In genomic region chr17:58710948-58711552, GRCh38 we compare ENCODE assay signal across 1 cellular context.
TF ChIP-seq lines count a peak whose summit lies in the region.

No MANE protein-coding gene starts in this region.

TF ChIP-seq in GM23338, 12 proteins besides CTCF, POLR2A, EP300 and RAD21 (continued from another document):
- no peak for TF ChIP-seq REST (IDR thresholded peaks at IDR 0.05; ENCODE audit: unreplicated experiment)
- TF ChIP-seq ZNF331 (CRISPR knock-in tag; IDR thresholded peaks at IDR 0.05; ENCODE audit: low read depth) = no peak
- no peak for TF ChIP-seq JUNB (IDR thresholded peaks at IDR 0.05; ENCODE audit: unreplicated experiment)
- TF ChIP-seq NANOG (IDR thresholded peaks at IDR 0.05; ENCODE audit: borderline replicate concordance) = no peak
- no peak for TF ChIP-seq ZNF114 (CRISPR knock-in tag; IDR thresholded peaks at IDR 0.05)
- no peak for TF ChIP-seq CREB1 (CRISPR knock-in tag; IDR thresholded peaks at IDR 0.05; ENCODE audit: low read depth)
- TF ChIP-seq EZH2phosphoT487 (IDR thresholded peaks at IDR 0.05; ENCODE audit: unreplicated experiment) = no peak
- no peak for TF ChIP-seq ETS1 (IDR thresholded peaks at IDR 0.05)
